ENCODE assay signal across 26 cellular contexts in genomic region chr16:81813648-81814047, GRCh38.
DNase-seq lines count a peak whose midpoint lies in the region; ATAC-seq and TF ChIP-seq lines count a peak whose summit lies in the region.
"Had no signal": no experiment of that assay in that cellular context is flagged by ENCODE, and none has a peak within 500 bp of the region (broad histone marks: within the 10 kb centered on the region; RNA-seq: fewer than 3 reads in every experiment).

No MANE protein-coding gene starts in this region.

- DNase-seq in GM12865 (ENCODE audit: low read depth) (no peak), MM.1S (no peak), DMS79 (lab: John Stamatoyannopoulos, UW) (no peak), GM20000 (ENCODE audit: low spot score) (no peak)
- DNase-seq: activated CD4-positive, alpha-beta T cell treated with anti-CD3 and anti-CD28 coated beads for 4 hours; activated naive CD4-positive, alpha-beta T cell treated with anti-CD3 and anti-CD28 coated beads for 36 hours; activated T-cell treated with anti-CD3 and anti-CD28 coated beads, Interleukin-2, amount 50 U/mL, for 4 hours; anterior cingulate cortex; caudate nucleus; DMS53; H7; heart right ventricle; IMR-90; naive thymus-derived CD8-positive, alpha-beta T cell; NCI-H1694 treated with DMSO at 0.1 percent for 48 hours; PC-3; Right ventricle myocardium superior; T-cell had no signal

- no peaks in the 10 kb centered on the region for H3K9me2 ChIP-seq in MM.1S (replicated peaks; ENCODE audit: insufficient read depth, low read length)

- peak overlapping the region; percentile 21 for H3K27ac Mint-ChIP-seq in dendritic cell treated with granulocyte-macrophage colony-stimulating factor and Interleukin-4, amounts not matched to agents 40 ng/mL and 50 ng/mL, for 4 days
- peak overlapping the region; percentile 99 for H3K27ac Mint-ChIP-seq in stimulated activated memory B cell treated with anti-CD40 and anti-IgM and Interleukin-4, amounts not matched to agents 10 μg/mL and 1 μg/mL and 100 μg/mL, for 72 hours
- H3K27ac Mint-ChIP-seq: activated naive CD4-positive, alpha-beta T cell treated with anti-CD3 and anti-CD28 coated beads for 36 hours had no signal

- H3K4me3 Mint-ChIP-seq in dendritic cell treated with granulocyte-macrophage colony-stimulating factor and Interleukin-4, amounts not matched to agents 40 ng/mL and 50 ng/mL, for 4 days, result no peak overlapping the region
- H3K4me3 Mint-ChIP-seq in stimulated activated memory B cell treated with anti-CD40 and anti-IgM and Interleukin-4, amounts not matched to agents 10 μg/mL and 1 μg/mL and 100 μg/mL, for 72 hours, result peak overlapping the region; percentile 50
- H3K4me3 Mint-ChIP-seq: activated naive CD4-positive, alpha-beta T cell treated with anti-CD3 and anti-CD28 coated beads for 36 hours; activated T-cell treated with anti-CD3 and anti-CD28 coated beads, Interleukin-2, amount 50 U/mL, for 4 hours; CD8-positive, alpha-beta memory T cell; T-cell had no signal

- H3K79me2 ChIP-seq in MM.1S (ENCODE audit: low read length), result peaks cover 33% of the 10 kb centered on the region
- H3K79me2 ChIP-seq: parathyroid adenoma had no signal

- peaks cover 42% of the 10 kb centered on the region for H3F3A ChIP-seq in MM.1S (ENCODE audit: insufficient read depth, low read length)

- H3K27me3 Mint-ChIP-seq in dendritic cell treated with granulocyte-macrophage colony-stimulating factor and Interleukin-4, amounts not matched to agents 40 ng/mL and 50 ng/mL, for 4 days, result no peaks in the 10 kb centered on the region
- no peaks in the 10 kb centered on the region for H3K27me3 Mint-ChIP-seq in stimulated activated memory B cell treated with anti-CD40 and anti-IgM and Interleukin-4, amounts not matched to agents 10 μg/mL and 1 μg/mL and 100 μg/mL, for 72 hours
- H3K27me3 Mint-ChIP-seq: CD8-positive, alpha-beta memory T cell had no signal

- no peak overlapping the region for H3K4me2 ChIP-seq in MM.1S (ENCODE audit: low read depth, low read length)

- no peak overlapping the region for H3K9ac ChIP-seq in MM.1S (ENCODE audit: low read length)
- H3K9ac ChIP-seq: parathyroid adenoma had no signal

- no peaks in the 10 kb centered on the region for H3K27me3 ChIP-seq in MM.1S (replicated peaks; ENCODE audit: insufficient read depth, low read length)
- H3K27me3 ChIP-seq: suprapubic skin, vagina had no signal

- peaks cover 92% of the 10 kb centered on the region for H3K4me1 Mint-ChIP-seq in dendritic cell treated with granulocyte-macrophage colony-stimulating factor and Interleukin-4, amounts not matched to agents 40 ng/mL and 50 ng/mL, for 4 days (ENCODE audit: low read depth)
- H3K4me1 Mint-ChIP-seq in stimulated activated memory B cell treated with anti-CD40 and anti-IgM and Interleukin-4, amounts not matched to agents 10 μg/mL and 1 μg/mL and 100 μg/mL, for 72 hours, result peaks cover 97% of the 10 kb centered on the region

- intact Hi-C loops in dendritic cell treated with granulocyte-macrophage colony-stimulating factor and Interleukin-4, amounts not matched to agents 40 ng/mL and 50 ng/mL, for 4 days (cut with micrococcal nuclease), result no loop called here

- ATAC-seq in stimulated activated memory B cell treated with anti-CD40 and anti-IgM and Interleukin-4, amounts not matched to agents 10 μg/mL and 1 μg/mL and 100 μg/mL, for 72 hours, result no peak
- ATAC-seq in HG03354 (IDR thresholded peaks at IDR 0.05; ENCODE audit: poor library complexity, severe bottlenecking, unreplicated experiment), result no peak
- ATAC-seq: activated T-cell treated with anti-CD3 and anti-CD28 coated beads, Interleukin-2, amount 50 U/mL, for 4 hours; heart right ventricle; naive thymus-derived CD8-positive, alpha-beta T cell; PC-3; sciatic nerve; T-cell had no signal

- H3K36me3 ChIP-seq in MM.1S (replicated peaks; ENCODE audit: insufficient read depth, low read length), result no peaks in the 10 kb centered on the region
- H3K36me3 ChIP-seq: heart right ventricle, suprapubic skin, vagina had no signal

- peaks cover 38% of the 10 kb centered on the region for H3K4me1 ChIP-seq in MM.1S (ENCODE audit: low read length)
- H3K4me1 ChIP-seq: parathyroid adenoma, suprapubic skin, vagina had no signal

- TF ChIP-seq CTCF in GM12865 (IDR thresholded peaks at IDR 0.05; ENCODE audit: insufficient read depth, low read depth, low read length, missing control alignments) (no peak), MM.1S (IDR thresholded peaks at IDR 0.05; ENCODE audit: low read length) (no peak), GM20000 (IDR thresholded peaks at IDR 0.05; ENCODE audit: extremely low read depth, missing control alignments) (no peak)

- H3K4me3 ChIP-seq in GM12865 (ENCODE audit: low read depth, low read length), result peak overlapping the region; percentile 64
- H3K4me3 ChIP-seq in MM.1S (ENCODE audit: low read length), result no peak overlapping the region
- H3K4me3 ChIP-seq: heart right ventricle, suprapubic skin, vagina had no signal

- H4K20me1 ChIP-seq in MM.1S (ENCODE audit: insufficient read depth, low read length), result no peaks in the 10 kb centered on the region

- no peaks in the 10 kb centered on the region for H3K9me3 ChIP-seq in MM.1S (replicated peaks; ENCODE audit: insufficient read depth, low read length)
- H3K9me3 ChIP-seq: suprapubic skin, vagina had no signal

- H3K9me3 Mint-ChIP-seq in dendritic cell treated with granulocyte-macrophage colony-stimulating factor and Interleukin-4, amounts not matched to agents 40 ng/mL and 50 ng/mL, for 4 days, result no peaks in the 10 kb centered on the region
- no peaks in the 10 kb centered on the region for H3K9me3 Mint-ChIP-seq in stimulated activated memory B cell treated with anti-CD40 and anti-IgM and Interleukin-4, amounts not matched to agents 10 μg/mL and 1 μg/mL and 100 μg/mL, for 72 hours
- H3K9me3 Mint-ChIP-seq: activated T-cell treated with anti-CD3 and anti-CD28 coated beads, Interleukin-2, amount 50 U/mL, for 4 hours; T-cell had no signal

- no peak overlapping the region for H2AFZ ChIP-seq in MM.1S (ENCODE audit: low read length)
- H2AFZ ChIP-seq: parathyroid adenoma had no signal

- H3K36me3 Mint-ChIP-seq in dendritic cell treated with granulocyte-macrophage colony-stimulating factor and Interleukin-4, amounts not matched to agents 40 ng/mL and 50 ng/mL, for 4 days (ENCODE audit: low read depth), result peaks cover 30% of the 10 kb centered on the region
- peaks cover 44% of the 10 kb centered on the region for H3K36me3 Mint-ChIP-seq in stimulated activated memory B cell treated with anti-CD40 and anti-IgM and Interleukin-4, amounts not matched to agents 10 μg/mL and 1 μg/mL and 100 μg/mL, for 72 hours
- H3K36me3 Mint-ChIP-seq: CD8-positive, alpha-beta memory T cell; T-cell had no signal

- peak overlapping the region; percentile 16; the same call in 1 of the 2 replicates for H3K27ac ChIP-seq in MM.1S (ENCODE audit: low read length)
- H3K27ac ChIP-seq: parathyroid adenoma, suprapubic skin, vagina had no signal
